Comparison of ENCODE assay signal across 20 cellular contexts in the genomic region with DNA sequence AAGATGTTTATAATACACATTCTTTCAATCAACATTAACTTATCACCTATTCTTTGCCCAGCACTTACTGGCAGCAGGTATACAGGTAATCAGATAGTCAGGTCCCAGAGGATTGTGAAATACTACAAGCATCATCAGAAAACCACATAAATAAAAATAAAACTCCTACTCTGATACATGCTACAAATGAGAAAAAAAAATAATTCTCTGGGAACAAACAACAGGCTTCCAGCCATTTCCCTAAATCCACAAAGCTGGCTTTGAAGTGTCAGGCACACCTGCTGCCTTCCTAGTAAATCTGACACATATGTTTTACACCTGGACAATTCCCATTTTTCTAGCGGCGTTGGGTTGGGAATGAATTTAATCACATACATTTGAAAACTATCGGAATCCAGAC.
DNase-seq lines count a peak whose midpoint lies in the region; ATAC-seq, FAIRE-seq and TF ChIP-seq lines count a peak whose summit lies in the region.
"Had no signal": no experiment of that assay in that cellular context is flagged by ENCODE, and none has a peak within 500 bp of the region (broad histone marks: within the 10 kb centered on the region; RNA-seq: fewer than 3 reads in every experiment).

No MANE protein-coding gene starts in this region.

- POLR2A ChIA-PET in HepG2 (lab: Yijun Ruan, JAX): no interaction called here

- H4K20me1 ChIP-seq in HepG2 (ENCODE audit: insufficient read depth, low read length): no peaks in the 10 kb centered on the region

- no peaks in the 10 kb centered on the region for H3K4me1 ChIP-seq in HepG2 (ENCODE audit: insufficient read depth, low read length)
- no peaks in the 10 kb centered on the region for H3K4me1 ChIP-seq in right lobe of liver
- H3K4me1 ChIP-seq in pancreas: no peaks in the 10 kb centered on the region
- H3K4me1 ChIP-seq: HAP-1 had no signal

- FAIRE-seq in HepG2 (lab: Jason Lieb, UNC) (no peak), pancreas (lab: Jason Lieb, UNC) (no peak)
- FAIRE-seq: GM12891, H54 had no signal

- intact Hi-C loops in HepG2 (cut with micrococcal nuclease; ENCODE audit: unreplicated experiment): no loop called here
- intact Hi-C loops in right lobe of liver (cut with DNase I): no loop called here
- intact Hi-C loops in pancreas (cut with DNase I): no loop called here

- H3K9me3 ChIP-seq in HepG2 (ENCODE audit: low read length): no peaks in the 10 kb centered on the region
- H3K9me3 ChIP-seq in right lobe of liver: no peaks in the 10 kb centered on the region
- no peaks in the 10 kb centered on the region for H3K9me3 ChIP-seq in pancreas
- H3K9me3 ChIP-seq: HAP-1 had no signal

- H2AFZ ChIP-seq in HepG2 (ENCODE audit: low read length): no peak overlapping the region

- TF ChIP-seq CTCF in HepG2 (CRISPR knock-in tag; IDR thresholded peaks at IDR 0.05) (no peak), right lobe of liver (IDR thresholded peaks at IDR 0.05) (no peak), pancreas (IDR thresholded peaks at IDR 0.05) (no peak)

- H3K36me3 ChIP-seq in HepG2 (replicated peaks in 1 of 2; ENCODE audit: control insufficient read depth in 1 of 2, insufficient read depth in 2 of 2, low read length in 2 of 2) (no peaks in the 10 kb centered on the region), right lobe of liver (no peaks in the 10 kb centered on the region), pancreas (no peaks in the 10 kb centered on the region)
- H3K36me3 ChIP-seq: HAP-1 had no signal

- H3K27me3 ChIP-seq in HepG2 (ENCODE audit: control insufficient read depth in 1 of 2, insufficient read depth in 2 of 2, low read length in 2 of 2) (peaks cover 0 to 20% of the 10 kb centered on the region in 2 experiments; a peak in 2 of 5 replicates), right lobe of liver (no peaks in the 10 kb centered on the region), pancreas (no peaks in the 10 kb centered on the region)

- in situ Hi-C loops in HepG2 (cut with HindIII; ENCODE audit: extremely low pct_ligation_motif_present, low pct_unique_long_range_greater_than_20kb): no loop called here

- H3K4me2 ChIP-seq in HepG2 (ENCODE audit: low read depth, low read length): no peak overlapping the region

- H3K27ac ChIP-seq in HepG2 (ENCODE audit: extremely low read length, insufficient read depth, low read length) (no peak overlapping the region), right lobe of liver (no peak overlapping the region), pancreas (no peak overlapping the region)

- H3K4me3 ChIP-seq in HepG2 (replicated peaks in 1 of 3; ENCODE audit: insufficient read depth in 1 of 3, low read depth in 2 of 3, low read length in 3 of 3): no peak overlapping the region
- no peak overlapping the region for H3K4me3 ChIP-seq in right lobe of liver
- no peak overlapping the region for H3K4me3 ChIP-seq in pancreas
- H3K4me3 ChIP-seq: HAP-1 had no signal

- no peak for TF ChIP-seq RAD21 in HepG2 (CRISPR knock-in tag; IDR thresholded peaks at IDR 0.05)

- no peak overlapping the region for H3K9ac ChIP-seq in HepG2 (ENCODE audit: insufficient read depth, low read depth, low read length)

- H3K79me2 ChIP-seq in HepG2 (ENCODE audit: insufficient read depth, low read length): no peaks in the 10 kb centered on the region

- BruUV-seq in HepG2 (replicated peaks; lab: Mats Ljungman, UMichigan): no TSS peak

- CTCF ChIA-PET in HepG2 (lab: Yijun Ruan, JAX; ENCODE audit: low intra/inter-chr PET ratio, low total read pairs): no interaction called here

- ATAC-seq in HepG2 (no peak), right lobe of liver (no peak), pancreas (peak; percentile 40 to 72 (median 65)), HG03354 (IDR thresholded peaks at IDR 0.05; ENCODE audit: poor library complexity, severe bottlenecking, unreplicated experiment) (no peak)

- TF ChIP-seq POLR2A in HepG2 (IDR thresholded peaks at IDR 0.05; ENCODE audit: insufficient read depth in 1 of 2, low read depth in 2 of 2, low read length in 2 of 2) (no peak), right lobe of liver (IDR thresholded peaks at IDR 0.05) (no peak)

- 4% methylated on average over 3 of the region's 3 CpGs for WGBS in HepG2 (ENCODE audit: low lambda C conversion rate)
- 66% methylated on average over 3 of the region's 3 CpGs for WGBS in right lobe of liver (ENCODE audit: insufficient coverage, low coverage, low lambda C conversion rate, missing lambda C conversion rate)
- 14 to 22% methylated on average over 3 of the region's 3 CpGs for WGBS in pancreas, 2 donors

- no peak for TF ChIP-seq EP300 in HepG2 (IDR thresholded peaks at IDR 0.05; ENCODE audit: low read depth in 2 of 2, low read length in 2 of 2)
- no peak for TF ChIP-seq EP300 in HepG2 (CRISPR knock-in tag; IDR thresholded peaks at IDR 0.05; ENCODE audit: borderline replicate concordance)

- DNase-seq in NCI-H2029 (lab: John Stamatoyannopoulos, UW) (peak; percentile 45), NCI-H2029 treated with DMSO at 0.1 percent for 48 hours (lab: John Stamatoyannopoulos, UW) (no peak), HepG2 (ENCODE audit: low spot score) (no peak), right lobe of liver (no peak), NCI-H774 (lab: John Stamatoyannopoulos, UW) (peak; percentile 33), pancreas (peak in 3 of 6 donors; percentile 26 to 43 (median 30)), putamen (ENCODE audit: low spot score) (no peak)
- DNase-seq: C1 segment of cervical spinal cord; Calu3; CD4-positive, alpha-beta memory T cell; COR-L47; DMS53; DMS79 treated with DMSO at 0.1 percent for 48 hours; GF-D8; GOT3; HFFc6 had no signal

TF ChIP-seq in HepG2, 621 proteins besides CTCF, POLR2A, EP300 and RAD21:
- no peak for TF ChIP-seq SAFB2 (CRISPR knock-in tag; IDR thresholded peaks at IDR 0.05; ENCODE audit: borderline replicate concordance, low read depth)
- peak; percentile 57 for TF ChIP-seq CEBPB (IDR thresholded peaks at IDR 0.05; ENCODE audit: borderline replicate concordance, low read depth, low read length)
TF ChIP-seq in HepG2: peak in this region for 1.

Comparison
In these comparisons a context has a peak if more than half of its experiments do, and no peak if none do; other contexts are left out.
1. DNase-seq: peak in NCI-H2029 (single experiment) and NCI-H774 (single experiment); none in NCI-H2029 treated with DMSO at 0.1 percent for 48 hours (single experiment), HepG2 (single experiment), right lobe of liver (0 of 3) and putamen (single experiment).
2. ATAC-seq: peak in pancreas (4 of 4); none in HepG2 (single experiment), right lobe of liver (0 of 4) and HG03354 (single experiment).